9 cellular contexts compared by ENCODE assay signal in genomic region chr11:69075421-69076128, GRCh38. TPM values are rescaled to one million over a fixed set of nuclear protein-coding genes. Genes with fewer than 3 reads are reported as not detected.
DNase-seq lines count a peak whose midpoint lies in the region; ATAC-seq and TF ChIP-seq lines count a peak whose summit lies in the region.
"Had no signal": no experiment of that assay in that cellular context is flagged by ENCODE, and none has a peak within 500 bp of the region (broad histone marks: within the 10 kb centered on the region; RNA-seq: fewer than 3 reads in every experiment).

No MANE protein-coding gene starts in this region.

- ATAC-seq in GM18907 (IDR thresholded peaks at IDR 0.05; ENCODE audit: unreplicated experiment), result no peak
- ATAC-seq in HG03025 (IDR thresholded peaks at IDR 0.05; ENCODE audit: low FRiP score, unreplicated experiment), result no peak

- TF ChIP-seq CTCF in RWPE1 (conservative IDR thresholded peaks at IDR 0.05; ENCODE audit: low read depth), result no peak
- no peak for TF ChIP-seq CTCF in fibroblast of mammary gland (conservative IDR thresholded peaks at IDR 0.05; ENCODE audit: control insufficient read depth, insufficient read depth, low read depth, low read length)
- no peak for TF ChIP-seq CTCF in osteoblast (IDR thresholded peaks at IDR 0.05; ENCODE audit: extremely low read depth, low read depth, low read length)

- POLR2A ChIA-PET in RWPE1 (lab: Yijun Ruan, JAX; ENCODE audit: low non-redundant PET), result no interaction called here

- H4K20me1 ChIP-seq in osteoblast (ENCODE audit: insufficient read depth, low read length), result peaks cover 6% of the 10 kb centered on the region

- intact Hi-C loops in activated naive CD4-positive, alpha-beta T cell treated with anti-CD3 and anti-CD28 coated beads for 36 hours (cut with micrococcal nuclease), result no loop called here

- H3K27me3 ChIP-seq in osteoblast (ENCODE audit: insufficient read depth, low read length), result no peaks in the 10 kb centered on the region

- no peaks in the 10 kb centered on the region for H3K9me3 ChIP-seq in osteoblast (ENCODE audit: low read depth, low read length)

- CTCF ChIA-PET in RWPE1 (lab: Yijun Ruan, JAX), result no interaction called here
- CTCF ChIA-PET in activated naive CD4-positive, alpha-beta T cell treated with anti-CD3 and anti-CD28 coated beads for 36 hours (lab: Charles Lee), result no interaction called here

- H3K79me2 ChIP-seq in osteoblast (ENCODE audit: insufficient read depth, low read length), result no peaks in the 10 kb centered on the region

- no peak overlapping the region for H3K4me3 Mint-ChIP-seq in activated naive CD4-positive, alpha-beta T cell treated with anti-CD3 and anti-CD28 coated beads for 36 hours
- H3K4me3 Mint-ChIP-seq: stimulated activated naive CD8-positive, alpha-beta T cell treated with anti-CD3 and anti-CD28 coated beads, Interleukin-15, Interleukin-2, amounts not matched to agents 100 ng/mL and 50 ng/mL, for 24 hours had no signal

- peak overlapping the region; percentile 66 for H3K4me2 ChIP-seq in osteoblast (ENCODE audit: insufficient read depth, low read length)

- peaks cover 2% of the 10 kb centered on the region for H3K36me3 Mint-ChIP-seq in activated naive CD4-positive, alpha-beta T cell treated with anti-CD3 and anti-CD28 coated beads for 36 hours (ENCODE audit: low read depth)

- peak overlapping the region; percentile 35 for H2AFZ ChIP-seq in osteoblast (ENCODE audit: low read length)

- peaks cover 7% of the 10 kb centered on the region for H3K36me3 ChIP-seq in osteoblast (ENCODE audit: insufficient read depth, low read length)

- no peaks in the 10 kb centered on the region for H3K9me3 Mint-ChIP-seq in activated naive CD4-positive, alpha-beta T cell treated with anti-CD3 and anti-CD28 coated beads for 36 hours
- H3K9me3 Mint-ChIP-seq: stimulated activated naive CD8-positive, alpha-beta T cell treated with anti-CD3 and anti-CD28 coated beads, Interleukin-15, Interleukin-2, amounts not matched to agents 100 ng/mL and 50 ng/mL, for 24 hours had no signal

- H3K27ac Mint-ChIP-seq in activated naive CD4-positive, alpha-beta T cell treated with anti-CD3 and anti-CD28 coated beads for 36 hours, result no peak overlapping the region
- H3K27ac Mint-ChIP-seq: stimulated activated naive CD8-positive, alpha-beta T cell treated with anti-CD3 and anti-CD28 coated beads, Interleukin-15, Interleukin-2, amounts not matched to agents 100 ng/mL and 50 ng/mL, for 24 hours had no signal

- no peaks in the 10 kb centered on the region for H3K27me3 Mint-ChIP-seq in activated naive CD4-positive, alpha-beta T cell treated with anti-CD3 and anti-CD28 coated beads for 36 hours (ENCODE audit: low read depth)
- H3K27me3 Mint-ChIP-seq: stimulated activated naive CD8-positive, alpha-beta T cell treated with anti-CD3 and anti-CD28 coated beads, Interleukin-15, Interleukin-2, amounts not matched to agents 100 ng/mL and 50 ng/mL, for 24 hours had no signal

- peaks cover 31% of the 10 kb centered on the region for H3K4me1 ChIP-seq in osteoblast (ENCODE audit: insufficient read depth, low read length)

- peak; percentile 80 for DNase-seq in Ammon's horn (ENCODE audit: low spot score)
- no peak for DNase-seq in RWPE1 (ENCODE audit: low spot score)
- peak; percentile 99 for DNase-seq in fibroblast of mammary gland (ENCODE audit: low read depth)
- peak; percentile 99 for DNase-seq in osteoblast (ENCODE audit: insufficient read length, low spot score, missing footprints)
- DNase-seq in OCI-M2 (lab: John Stamatoyannopoulos, UW; ENCODE audit: unreplicated experiment), result no peak
- DNase-seq in activated naive CD4-positive, alpha-beta T cell treated with anti-CD3 and anti-CD28 coated beads for 36 hours, result no peak

- H3K4me3 ChIP-seq in fibroblast of mammary gland (ENCODE audit: control insufficient read depth, low read depth, low read length) (no peak overlapping the region), osteoblast (ENCODE audit: insufficient read depth, low read length) (peak overlapping the region; percentile 8)

- H3K4me1 Mint-ChIP-seq in activated naive CD4-positive, alpha-beta T cell treated with anti-CD3 and anti-CD28 coated beads for 36 hours (ENCODE audit: low read depth), result peaks cover 7% of the 10 kb centered on the region

- peak overlapping the region; percentile 26 for H3K27ac ChIP-seq in RWPE1
- peak overlapping the region; percentile 93 for H3K27ac ChIP-seq in osteoblast (ENCODE audit: low read depth, low read length)

RNA-seq across cellular contexts. Expression of gene TPCN2, which starts 26.8 kb away (rescaled TPM):
- 14.1 and 17.4 TPM in 2 replicates for total RNA-seq in osteoblast
- total RNA-seq in activated naive CD4-positive, alpha-beta T cell treated with anti-CD3 and anti-CD28 coated beads for 36 hours, result 1 to 10 TPM; 7.0 to 8.0 TPM

Comparison
In these comparisons a context has a peak if more than half of its experiments do, and no peak if none do; other contexts are left out.
1. DNase-seq: peak in Ammon's horn (single experiment), fibroblast of mammary gland (single experiment) and osteoblast (single experiment); none in RWPE1 (single experiment), OCI-M2 (single experiment) and activated naive CD4-positive, alpha-beta T cell treated with anti-CD3 and anti-CD28 coated beads for 36 hours (single experiment).